ENCODE assay signal across 31 cellular contexts in genomic region chr1:62208087-62208486, GRCh38. TPM values are rescaled to one million over a fixed set of nuclear protein-coding genes. Genes with fewer than 3 reads are reported as not detected.
"Had no signal": no experiment of that assay in that cellular context is flagged by ENCODE, and none has a peak within 500 bp of the region (broad histone marks: within the 10 kb centered on the region; RNA-seq: fewer than 3 reads in every experiment).

No MANE protein-coding gene starts in this region.

- H3K36me3 ChIP-seq: esophagus muscularis mucosa, gastroesophageal sphincter, heart left ventricle, left lung, right lobe of liver, stomach, thyroid gland had no signal

- H3K9me3 ChIP-seq: psoas muscle, thyroid gland had no signal

- H3K27ac ChIP-seq: dorsolateral prefrontal cortex, epithelial cell of prostate, esophagus muscularis mucosa, foreskin keratinocyte, gastroesophageal sphincter, heart left ventricle, hepatocyte, left lung, psoas muscle, right lobe of liver, stomach, thyroid gland had no signal

- H3K4me3 ChIP-seq: dorsolateral prefrontal cortex, esophagus muscularis mucosa, gastroesophageal sphincter, heart left ventricle, hepatocyte, left lung, mucosa of descending colon, psoas muscle, right lobe of liver, smooth muscle cell, stomach, thyroid gland had no signal

- H3K4me3 Mint-ChIP-seq: mesothelial cell of epicardium; natural killer cell treated with Interleukin-12 subunit alpha and Interleukin-12 subunit beta and Interleukin-15 and Interleukin-18, amount 100 ng/mL, for 72 hours; stimulated activated effector memory CD8-positive, alpha-beta T cell treated with anti-CD3 and anti-CD28 coated beads, Interleukin-12 subunit alpha, Interleukin-12 subunit beta, amount 100 ng/mL, for 72 hours had no signal

- H3K36me3 Mint-ChIP-seq: stimulated activated effector memory CD8-positive, alpha-beta T cell treated with anti-CD3 and anti-CD28 coated beads, Interleukin-12 subunit alpha, Interleukin-12 subunit beta, amount 100 ng/mL, for 72 hours had no signal

- H3K27me3 ChIP-seq: esophagus muscularis mucosa, foreskin keratinocyte, gastroesophageal sphincter, hepatocyte, left lung, right lobe of liver, stomach, thyroid gland had no signal

- H3K4me1 Mint-ChIP-seq: mesothelial cell of epicardium; naive B cell; stimulated activated effector memory CD8-positive, alpha-beta T cell treated with anti-CD3 and anti-CD28 coated beads, Interleukin-12 subunit alpha, Interleukin-12 subunit beta, amount 100 ng/mL, for 72 hours had no signal

- ATAC-seq: foreskin keratinocyte; gastroesophageal sphincter; heart left ventricle; left cardiac atrium; left lung; mucosa of descending colon; psoas muscle; right lobe of liver; stimulated activated effector memory CD8-positive, alpha-beta T cell treated with anti-CD3 and anti-CD28 coated beads, Interleukin-12 subunit alpha, Interleukin-12 subunit beta, amount 100 ng/mL, for 72 hours had no signal

- H3K27ac Mint-ChIP-seq: mesothelial cell of epicardium; naive B cell; natural killer cell treated with Interleukin-12 subunit alpha and Interleukin-12 subunit beta and Interleukin-15 and Interleukin-18, amount 100 ng/mL, for 72 hours; stimulated activated effector memory CD8-positive, alpha-beta T cell treated with anti-CD3 and anti-CD28 coated beads, Interleukin-12 subunit alpha, Interleukin-12 subunit beta, amount 100 ng/mL, for 72 hours had no signal

- H3K4me1 ChIP-seq: esophagus muscularis mucosa, gastroesophageal sphincter, heart left ventricle, left lung, psoas muscle, right lobe of liver, stomach, thyroid gland had no signal

- DNase-seq: effector CD4-positive, alpha-beta T cell; foreskin keratinocyte; heart left ventricle; left cardiac atrium; left lung; mesenchymal stem cell; mucosa of descending colon; naive B cell; nucleus accumbens; psoas muscle; retina; stimulated activated CD4-positive, alpha-beta T cell treated with anti-CD3 and anti-CD28 coated beads, Interleukin-2, amount 100 ng/mL, for 24 hours; stimulated activated CD4-positive, alpha-beta T cell treated with anti-CD3 and anti-CD28 coated beads, Interleukin-4, amount 100 ng/mL, for 24 hours; stimulated activated naive CD4-positive, alpha-beta T cell treated with Interleukin-2 at 50 U/mL for 16 hours; stomach; thyroid gland; trophoblast cell had no signal

RNA-seq across cellular contexts. Expression of gene L1TD1, which starts 13.4 kb away (rescaled TPM):
- total RNA-seq: cerebellum; lung microvascular endothelial cell; natural killer cell treated with Interleukin-12 subunit alpha and Interleukin-12 subunit beta and Interleukin-15 and Interleukin-18, amount 100 ng/mL, for 72 hours; osteocyte had no signal
- polyA plus RNA-seq: fibroblast of lung had no signal
